9 cellular contexts compared by ENCODE assay signal in genomic region chr12:79424109-79424721, GRCh38.
A peak's percentile ranks its signal among the peaks of the same experiment; 100 is the strongest.
DNase-seq lines count a peak whose midpoint lies in the region; TF ChIP-seq lines count a peak whose summit lies in the region.
"Had no signal": no experiment of that assay in that cellular context is flagged by ENCODE, and none has a peak within 500 bp of the region (broad histone marks: within the 10 kb centered on the region; RNA-seq: fewer than 3 reads in every experiment).

No MANE protein-coding gene starts in this region.

- no peaks in the 10 kb centered on the region for H3K36me3 ChIP-seq in neural progenitor cell

- no peak overlapping the region for H3K9ac ChIP-seq in neural progenitor cell

- no peaks in the 10 kb centered on the region for H3K36me3 Mint-ChIP-seq in chondrocyte (ENCODE audit: low read depth)
- H3K36me3 Mint-ChIP-seq in neural progenitor cell, result no peaks in the 10 kb centered on the region

- H3K4me3 ChIP-seq in neural progenitor cell, result no peak overlapping the region

- H3K4me1 Mint-ChIP-seq in chondrocyte (ENCODE audit: low read depth) (peaks cover 79% of the 10 kb centered on the region), neural progenitor cell (peaks cover 23% of the 10 kb centered on the region)

- H3F3A ChIP-seq in neural progenitor cell (ENCODE audit: low read depth), result no peaks in the 10 kb centered on the region

- H3K4me3 Mint-ChIP-seq in chondrocyte (ENCODE audit: unreplicated experiment) (no peak overlapping the region), neural progenitor cell (no peak overlapping the region)

- H3K9me3 Mint-ChIP-seq in chondrocyte (ENCODE audit: low read depth) (no peaks in the 10 kb centered on the region), neural progenitor cell (no peaks in the 10 kb centered on the region)

- H3K9me3 ChIP-seq in neural progenitor cell (ENCODE audit: low read depth), result no peaks in the 10 kb centered on the region

- no peak overlapping the region for H3K4me2 ChIP-seq in neural progenitor cell

- no peak overlapping the region for H3K27ac ChIP-seq in neural progenitor cell

- H3K79me2 ChIP-seq in neural progenitor cell (ENCODE audit: low read depth), result no peaks in the 10 kb centered on the region

- H3K4me1 ChIP-seq in neural progenitor cell, result peaks cover 28% of the 10 kb centered on the region

- no peaks in the 10 kb centered on the region for H3K27me3 Mint-ChIP-seq in chondrocyte (ENCODE audit: low read depth)
- no peaks in the 10 kb centered on the region for H3K27me3 Mint-ChIP-seq in neural progenitor cell (ENCODE audit: insufficient read depth, low read depth)

- in situ Hi-C loops in Caki2 (cut with HindIII; ENCODE audit: low pct_unique_long_range_greater_than_20kb, low sequenced_read_pairs), result loop anchor here (25.0 kb wide), 1 partner anchor 763 kb away; no protein-coding TSS in a partner anchor

- no peak overlapping the region for H2AFZ ChIP-seq in neural progenitor cell (replicated peaks)

- DNase-seq in Caki2 (ENCODE audit: low read depth) (peak; percentile 95), NCI-H2196 treated with DMSO at 0.1 percent for 48 hours (lab: John Stamatoyannopoulos, UW; ENCODE audit: unreplicated experiment) (peak; percentile 56), chondrocyte (ENCODE audit: low spot score) (no peak), neural progenitor cell (ENCODE audit: low spot score) (peak; percentile 24), SHP77 treated with DMSO at 0.1 percent for 48 hours (lab: John Stamatoyannopoulos, UW) (no peak), NCI-H446 (lab: John Stamatoyannopoulos, UW) (no peak), NCI-H510A treated with DMSO at 0.1 percent for 48 hours (lab: John Stamatoyannopoulos, UW) (no peak)
- no peak for DNase-seq in activated CD8-positive, alpha-beta memory T cell treated with anti-CD3 and anti-CD28 coated beads for 24 hours
- DNase-seq: anterior cingulate cortex had no signal

- TF ChIP-seq CTCF in chondrocyte (IDR thresholded peaks at IDR 0.05) (no peak), neural progenitor cell (IDR thresholded peaks at IDR 0.05) (no peak)

- H3K27ac Mint-ChIP-seq in chondrocyte (ENCODE audit: unreplicated experiment) (peak overlapping the region; percentile 81), neural progenitor cell (no peak overlapping the region)

- H4K20me1 ChIP-seq in neural progenitor cell (ENCODE audit: low read depth), result no peaks in the 10 kb centered on the region

- H3K27me3 ChIP-seq in neural progenitor cell, result no peaks in the 10 kb centered on the region

Comparison
In these comparisons a context has a peak if more than half of its experiments do, and no peak if none do; other contexts are left out.
1. DNase-seq: peak in Caki2 (single experiment), NCI-H2196 treated with DMSO at 0.1 percent for 48 hours (single experiment) and neural progenitor cell (single experiment); none in chondrocyte (single experiment), activated CD8-positive, alpha-beta memory T cell treated with anti-CD3 and anti-CD28 coated beads for 24 hours (single experiment), SHP77 treated with DMSO at 0.1 percent for 48 hours (single experiment), NCI-H446 (0 of 2) and NCI-H510A treated with DMSO at 0.1 percent for 48 hours (single experiment).